9 cellular contexts compared by ENCODE assay signal in genomic region chr15:63212050-63212973, GRCh38. TPM values are rescaled to one million over a fixed set of nuclear protein-coding genes. Genes with fewer than 3 reads are reported as not detected.
DNase-seq lines count a peak whose midpoint lies in the region; ATAC-seq, FAIRE-seq and TF ChIP-seq lines count a peak whose summit lies in the region.
"Had no signal": no experiment of that assay in that cellular context is flagged by ENCODE, and none has a peak within 500 bp of the region (broad histone marks: within the 10 kb centered on the region; RNA-seq: fewer than 3 reads in every experiment).

No MANE protein-coding gene starts in this region.

- peak overlapping the region; percentile 17 to 59 for H3K27ac ChIP-seq in kidney (ENCODE audit: low read depth in 2 of 2, low read length in 2 of 2)

- H3K4me3 ChIP-seq in kidney (ENCODE audit: low read length in 2 of 2), result no peak overlapping the region

- peak; percentile 67 for ATAC-seq in HG02938 (IDR thresholded peaks at IDR 0.05; ENCODE audit: unreplicated experiment)

- peak; percentile 37 for DNase-seq in GM10266 (ENCODE audit: extremely low spot score)
- DNase-seq in activated T-helper 2 cell treated with anti-CD3 and anti-CD28 coated beads, Interferon-gamma antibody, Interleukin-2, Interleukin-4, amounts not matched to agents 10 μg/mL and 5 μg/mL and 100 μg/mL, durations not matched to agents 14 hours and 24 hours and 36 hours (ENCODE audit: low spot score), result no peak
- no peak for DNase-seq in kidney
- DNase-seq in nucleus accumbens (lab: John Stamatoyannopoulos, UW), result no peak
- no peak for DNase-seq in NCI-H2196 treated with DMSO at 0.1 percent for 48 hours (lab: John Stamatoyannopoulos, UW; ENCODE audit: unreplicated experiment)
- DNase-seq in NCI-H146 (lab: John Stamatoyannopoulos, UW), result no peak
- no peak for DNase-seq in NCI-H146 treated with DMSO at 0.1 percent for 48 hours (lab: John Stamatoyannopoulos, UW; ENCODE audit: unreplicated experiment)

- peaks cover 0 to 8% of the 10 kb centered on the region in 2 donors for H3K4me1 ChIP-seq in kidney (ENCODE audit: control insufficient read depth in 1 of 2, insufficient read depth in 1 of 2, low read depth in 1 of 2, low read length in 2 of 2)

- H3K9me3 Mint-ChIP-seq in activated T-helper 2 cell treated with anti-CD3 and anti-CD28 coated beads, Interferon-gamma antibody, Interleukin-2, Interleukin-4, amounts not matched to agents 10 μg/mL and 5 μg/mL and 100 μg/mL, durations not matched to agents 14 hours and 24 hours and 36 hours, result no peaks in the 10 kb centered on the region
- H3K9me3 Mint-ChIP-seq: neural crest cell had no signal

- H3K4me1 Mint-ChIP-seq in activated T-helper 2 cell treated with anti-CD3 and anti-CD28 coated beads, Interferon-gamma antibody, Interleukin-2, Interleukin-4, amounts not matched to agents 10 μg/mL and 5 μg/mL and 100 μg/mL, durations not matched to agents 14 hours and 24 hours and 36 hours (ENCODE audit: low read depth), result peaks cover 66% of the 10 kb centered on the region

- no peak overlapping the region for H3K9ac ChIP-seq in kidney (ENCODE audit: low read length in 2 of 2)

- peak overlapping the region; percentile 50 for H3K4me3 Mint-ChIP-seq in activated T-helper 2 cell treated with anti-CD3 and anti-CD28 coated beads, Interferon-gamma antibody, Interleukin-2, Interleukin-4, amounts not matched to agents 10 μg/mL and 5 μg/mL and 100 μg/mL, durations not matched to agents 14 hours and 24 hours and 36 hours (ENCODE audit: low read depth)
- H3K4me3 Mint-ChIP-seq: neural crest cell had no signal

- peak overlapping the region; percentile 95 for H3K27ac Mint-ChIP-seq in activated T-helper 2 cell treated with anti-CD3 and anti-CD28 coated beads, Interferon-gamma antibody, Interleukin-2, Interleukin-4, amounts not matched to agents 10 μg/mL and 5 μg/mL and 100 μg/mL, durations not matched to agents 14 hours and 24 hours and 36 hours

- no peaks in the 10 kb centered on the region for H3K9me3 ChIP-seq in kidney (ENCODE audit: control insufficient read depth in 1 of 2, low read length in 2 of 2)

- no peak for FAIRE-seq in kidney (lab: Jason Lieb, UNC)

- H3K36me3 Mint-ChIP-seq in activated T-helper 2 cell treated with anti-CD3 and anti-CD28 coated beads, Interferon-gamma antibody, Interleukin-2, Interleukin-4, amounts not matched to agents 10 μg/mL and 5 μg/mL and 100 μg/mL, durations not matched to agents 14 hours and 24 hours and 36 hours (ENCODE audit: low read depth), result peaks cover 62% of the 10 kb centered on the region

- no peaks in the 10 kb centered on the region for H3K27me3 Mint-ChIP-seq in activated T-helper 2 cell treated with anti-CD3 and anti-CD28 coated beads, Interferon-gamma antibody, Interleukin-2, Interleukin-4, amounts not matched to agents 10 μg/mL and 5 μg/mL and 100 μg/mL, durations not matched to agents 14 hours and 24 hours and 36 hours (ENCODE audit: low read depth)

- no peak for TF ChIP-seq CTCF in GM10266 (IDR thresholded peaks at IDR 0.05; ENCODE audit: control insufficient read depth, insufficient read depth, low read depth, missing control alignments)
- TF ChIP-seq CTCF in kidney (IDR thresholded peaks at IDR 0.05; ENCODE audit: borderline replicate concordance, extremely low read depth, insufficient read depth), result no peak

- intact Hi-C loops in activated T-helper 2 cell treated with anti-CD3 and anti-CD28 coated beads, Interferon-gamma antibody, Interleukin-2, Interleukin-4, amounts not matched to agents 10 μg/mL and 5 μg/mL and 100 μg/mL, durations not matched to agents 14 hours and 24 hours and 36 hours (cut with micrococcal nuclease), result loop anchor here (1.0 to 5.0 kb wide), 7 partner anchors 9 to 160 kb away; partner anchors contain the start of gene APH1B
- intact Hi-C loops in kidney (cut with DNase I), result no loop called here

- H3K36me3 ChIP-seq in kidney (ENCODE audit: control insufficient read depth in 1 of 2, insufficient read depth in 2 of 2, low read length in 2 of 2), result no peaks in the 10 kb centered on the region

RNA-seq across cellular contexts. Expression of gene RAB8B, which starts 22.9 kb away (rescaled TPM):
- 214 TPM in 2 replicates for total RNA-seq in activated T-helper 2 cell treated with anti-CD3 and anti-CD28 coated beads, Interferon-gamma antibody, Interleukin-2, Interleukin-4, amounts not matched to agents 10 μg/mL and 5 μg/mL and 100 μg/mL, durations not matched to agents 14 hours and 24 hours and 36 hours
- total RNA-seq in kidney, result 33.6 TPM
- polyA plus RNA-seq in kidney (ENCODE audit: insufficient read depth, low read depth, low replicate concordance), result 7.1 TPM

RNA-seq across cellular contexts. Expression of gene RPS27L, which starts 55.0 kb away (rescaled TPM):
- 164 and 167 TPM in 2 replicates for total RNA-seq in activated T-helper 2 cell treated with anti-CD3 and anti-CD28 coated beads, Interferon-gamma antibody, Interleukin-2, Interleukin-4, amounts not matched to agents 10 μg/mL and 5 μg/mL and 100 μg/mL, durations not matched to agents 14 hours and 24 hours and 36 hours
- 120 TPM for total RNA-seq in kidney
- polyA plus RNA-seq in kidney (ENCODE audit: insufficient read depth, low read depth, low replicate concordance), result 372 TPM
